In the genomic region with DNA sequence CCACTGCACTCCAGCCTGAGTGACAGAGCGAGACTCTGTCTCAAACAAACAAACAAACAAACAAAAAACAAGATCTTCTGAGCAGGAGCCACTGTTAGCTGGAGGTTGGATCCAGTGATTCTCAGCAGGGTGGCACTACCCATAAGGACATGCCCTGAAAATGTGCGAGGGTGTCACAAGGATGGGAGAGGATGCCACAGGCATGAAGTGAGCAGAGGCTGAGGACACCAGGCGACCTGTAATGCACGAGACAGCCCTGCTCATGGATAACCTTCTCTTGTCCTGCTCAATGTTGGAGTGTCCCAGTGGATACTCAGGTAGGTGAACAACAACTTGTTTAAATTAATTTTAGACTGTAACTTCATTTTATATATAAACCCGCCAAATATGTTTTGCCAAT, we compare ENCODE assay signal across 20 cellular contexts.
A peak's percentile ranks its signal among the peaks of the same experiment; 100 is the strongest.
DNase-seq lines count a peak whose midpoint lies in the region; ATAC-seq and TF ChIP-seq lines count a peak whose summit lies in the region.
"Had no signal": no experiment of that assay in that cellular context is flagged by ENCODE, and none has a peak within 500 bp of the region (broad histone marks: within the 10 kb centered on the region; RNA-seq: fewer than 3 reads in every experiment).

No MANE protein-coding gene starts in this region.

- no peak overlapping the region for H3K14ac ChIP-seq in trophoblast cell (ENCODE audit: low read length)

- no peak overlapping the region for H2BK120ac ChIP-seq in trophoblast cell (ENCODE audit: insufficient read depth, low read length, poor library complexity)

- no peak overlapping the region for H4K8ac ChIP-seq in trophoblast cell (ENCODE audit: low read depth, low read length)

- H3K4me3 ChIP-seq in RWPE2 (ENCODE audit: severe bottlenecking), result no peak overlapping the region
- H3K4me3 ChIP-seq in trophoblast cell (ENCODE audit: low read depth, low read length), result peak overlapping the region; percentile 53
- H3K4me3 ChIP-seq in transverse colon, result no peak overlapping the region
- H3K4me3 ChIP-seq in mucosa of descending colon, result no peak overlapping the region
- H3K4me3 ChIP-seq: BLaER1, GM12878, GM23338 had no signal

- H3K9me3 ChIP-seq in RWPE2 (ENCODE audit: severe bottlenecking), result peaks cover 8% of the 10 kb centered on the region
- peaks cover 2% of the 10 kb centered on the region for H3K9me3 ChIP-seq in trophoblast cell (ENCODE audit: insufficient read depth, low read depth, low read length)
- no peaks in the 10 kb centered on the region for H3K9me3 ChIP-seq in transverse colon
- H3K9me3 ChIP-seq in mucosa of descending colon, result no peaks in the 10 kb centered on the region
- H3K9me3 ChIP-seq: BLaER1 had no signal

- in situ Hi-C loops in transverse colon (cut with MboI; ENCODE audit: low pct_ligation_motif_present in 1 of 4, low pct_unique_long_range_greater_than_20kb in 1 of 4, low sequenced_read_pairs in 3 of 4), result no loop called here

- H3K27me3 Mint-ChIP-seq in WTC11 (ENCODE audit: low read depth), result no peaks in the 10 kb centered on the region; the same call in 1 of the 2 replicates
- H3K27me3 Mint-ChIP-seq in stimulated activated memory B cell treated with anti-CD40 and anti-IgM and Interleukin-4, amounts not matched to agents 10 μg/mL and 1 μg/mL and 100 μg/mL, for 72 hours, result peaks cover 28% of the 10 kb centered on the region

- no peak overlapping the region for H3K4ac ChIP-seq in trophoblast cell (ENCODE audit: low read depth, low read length)

- H3K27ac ChIP-seq in RWPE2 (ENCODE audit: poor library complexity, severe bottlenecking) (no peak overlapping the region), trophoblast cell (ENCODE audit: low read depth, low read length) (no peak overlapping the region), transverse colon (no peak overlapping the region)
- H3K27ac ChIP-seq: BLaER1, C4-2B had no signal

- no peaks in the 10 kb centered on the region for H3K79me2 ChIP-seq in trophoblast cell (ENCODE audit: control insufficient read depth, insufficient read depth, low read length, poor library complexity)

- CTCF ChIA-PET in WTC11 (lab: Charles Lee), result interaction anchor here (1.4 to 1.7 kb wide), 3 partner anchors 11 to 129 kb away, joined by 4 to 6 read pairs (median 4); no protein-coding TSS in a partner anchor

- no peak overlapping the region for H4K12ac ChIP-seq in trophoblast cell (ENCODE audit: low read depth, low read length)

- no peak overlapping the region for H3K4me3 Mint-ChIP-seq in WTC11
- no peak overlapping the region for H3K4me3 Mint-ChIP-seq in stimulated activated memory B cell treated with anti-CD40 and anti-IgM and Interleukin-4, amounts not matched to agents 10 μg/mL and 1 μg/mL and 100 μg/mL, for 72 hours
- H3K4me3 Mint-ChIP-seq: B cell; CD4-positive, CD25-positive, alpha-beta regulatory T cell; CD8-positive, alpha-beta T cell; GM23338; H9 had no signal

- no peak overlapping the region for H2AK5ac ChIP-seq in trophoblast cell (ENCODE audit: low read length)

- H2BK12ac ChIP-seq in trophoblast cell (ENCODE audit: low read length), result no peak overlapping the region

- H2AFZ ChIP-seq in trophoblast cell (ENCODE audit: insufficient read depth, low read length, poor library complexity), result no peak overlapping the region
- H2AFZ ChIP-seq: GM23338 had no signal

- no peaks in the 10 kb centered on the region for H3K36me3 Mint-ChIP-seq in WTC11
- H3K36me3 Mint-ChIP-seq in stimulated activated memory B cell treated with anti-CD40 and anti-IgM and Interleukin-4, amounts not matched to agents 10 μg/mL and 1 μg/mL and 100 μg/mL, for 72 hours, result no peaks in the 10 kb centered on the region
- H3K36me3 Mint-ChIP-seq: CD8-positive, alpha-beta T cell had no signal

- no peak overlapping the region for H3K4me2 ChIP-seq in trophoblast cell (ENCODE audit: low read length)
- H3K4me2 ChIP-seq: BLaER1, GM23338 had no signal

- H2BK5ac ChIP-seq in trophoblast cell (ENCODE audit: low read depth, low read length, poor library complexity), result no peak overlapping the region

- peak overlapping the region; percentile 53; the same call in 1 of the 2 replicates for H3K27ac Mint-ChIP-seq in WTC11
- no peak overlapping the region for H3K27ac Mint-ChIP-seq in stimulated activated memory B cell treated with anti-CD40 and anti-IgM and Interleukin-4, amounts not matched to agents 10 μg/mL and 1 μg/mL and 100 μg/mL, for 72 hours
- H3K27ac Mint-ChIP-seq: B cell; CD8-positive, alpha-beta T cell; GM23338 had no signal

- intact Hi-C loops in transverse colon (cut with DNase I; ENCODE audit: low total_unique reads) (no loop called here), mucosa of descending colon (cut with DNase I, micrococcal nuclease) (no loop called here)

- no peaks in the 10 kb centered on the region for H3K27me3 ChIP-seq in RWPE2 (ENCODE audit: insufficient read depth, poor library complexity, severe bottlenecking)
- H3K27me3 ChIP-seq in trophoblast cell (ENCODE audit: insufficient read depth, low read length), result no peaks in the 10 kb centered on the region
- no peaks in the 10 kb centered on the region for H3K27me3 ChIP-seq in transverse colon
- H3K27me3 ChIP-seq: BLaER1 had no signal

- no peaks in the 10 kb centered on the region for H3K79me1 ChIP-seq in trophoblast cell (ENCODE audit: low read length)

- peak; percentile 70 for DNase-seq in RWPE2 (ENCODE audit: low spot score)
- DNase-seq in WTC11 (ENCODE audit: low spot score), result no peak
- no peak for DNase-seq in trophoblast cell
- DNase-seq in transverse colon, result no peak
- DNase-seq in mucosa of descending colon, result no peak
- DNase-seq: Caco-2; CD4-positive, CD25-positive, alpha-beta regulatory T cell; CD8-positive, alpha-beta T cell; DMS153; DMS79; EL; GDM1; H9 had no signal

- POLR2A ChIA-PET in WTC11 (lab: Charles Lee), result no interaction called here

- peaks cover 20% of the 10 kb centered on the region for H3K4me1 Mint-ChIP-seq in WTC11
- H3K4me1 Mint-ChIP-seq in stimulated activated memory B cell treated with anti-CD40 and anti-IgM and Interleukin-4, amounts not matched to agents 10 μg/mL and 1 μg/mL and 100 μg/mL, for 72 hours, result no peaks in the 10 kb centered on the region
- H3K4me1 Mint-ChIP-seq: B cell; CD4-positive, CD25-positive, alpha-beta regulatory T cell had no signal

- no peak overlapping the region for H3K18ac ChIP-seq in trophoblast cell (ENCODE audit: low read length)

- H3K9me3 Mint-ChIP-seq in WTC11, result peaks cover 12% of the 10 kb centered on the region
- H3K9me3 Mint-ChIP-seq in stimulated activated memory B cell treated with anti-CD40 and anti-IgM and Interleukin-4, amounts not matched to agents 10 μg/mL and 1 μg/mL and 100 μg/mL, for 72 hours, result peaks cover 4% of the 10 kb centered on the region
- H3K9me3 Mint-ChIP-seq: CD8-positive, alpha-beta T cell had no signal

- no peaks in the 10 kb centered on the region for H3K36me3 ChIP-seq in RWPE2 (ENCODE audit: low read depth)
- H3K36me3 ChIP-seq in trophoblast cell (ENCODE audit: control insufficient read depth in 1 of 2, insufficient read depth in 2 of 2, low read length in 2 of 2), result no peaks in the 10 kb centered on the region
- H3K36me3 ChIP-seq in transverse colon, result no peaks in the 10 kb centered on the region
- no peaks in the 10 kb centered on the region for H3K36me3 ChIP-seq in mucosa of descending colon (ENCODE audit: low read depth)
- H3K36me3 ChIP-seq: BLaER1 had no signal

- no peak overlapping the region for H4K91ac ChIP-seq in trophoblast cell (ENCODE audit: low read depth, low read length)

- H3K4me1 ChIP-seq in RWPE2 (ENCODE audit: insufficient read depth, poor library complexity, severe bottlenecking) (no peaks in the 10 kb centered on the region), trophoblast cell (ENCODE audit: control insufficient read depth in 1 of 2, insufficient read depth in 2 of 2, low read length in 2 of 2) (no peaks in the 10 kb centered on the region), transverse colon (peaks cover 2 to 20% (median 5%) of the 10 kb centered on the region in 4 donors), mucosa of descending colon (ENCODE audit: low read depth) (no peaks in the 10 kb centered on the region)
- H3K4me1 ChIP-seq: BLaER1, Caco-2 had no signal

- no peak overlapping the region for H3K9ac ChIP-seq in trophoblast cell (ENCODE audit: low read length)
- H3K9ac ChIP-seq: BLaER1 had no signal

- no peak for TF ChIP-seq POLR2A in transverse colon (IDR thresholded peaks at IDR 0.05)

- peak overlapping the region; percentile 66 for H3K23ac ChIP-seq in trophoblast cell (ENCODE audit: low read length)

- TF ChIP-seq EP300 in transverse colon (IDR thresholded peaks at IDR 0.05; ENCODE audit: low read depth), result no peak

- TF ChIP-seq CTCF in RWPE2 (IDR thresholded peaks at IDR 0.05; ENCODE audit: poor library complexity, severe bottlenecking) (no peak), WTC11 (IDR thresholded peaks at IDR 0.05) (no peak), transverse colon (IDR thresholded peaks at IDR 0.05) (no peak), mucosa of descending colon (IDR thresholded peaks at IDR 0.05) (no peak)

- no peak for ATAC-seq in RWPE2 (ENCODE audit: low read depth)
- no peak for ATAC-seq in WTC11
- ATAC-seq in stimulated activated memory B cell treated with anti-CD40 and anti-IgM and Interleukin-4, amounts not matched to agents 10 μg/mL and 1 μg/mL and 100 μg/mL, for 72 hours, result no peak
- ATAC-seq in mucosa of descending colon, result no peak
- ATAC-seq: CD8-positive, alpha-beta T cell; GM12878; GM23338; HCT116 had no signal

- WGBS in trophoblast cell (ENCODE audit: extremely low coverage, insufficient coverage, insufficient read length), result no CpG with 5 or more reads among the region's 5 CpGs
- 82 to 83% methylated on average over 1 to 5 of the region's 5 CpGs for WGBS in transverse colon (ENCODE audit: low coverage in 1 of 2), 2 donors

TF ChIP-seq in WTC11, 78 proteins besides CTCF, POLR2A, EP300 and RAD21:
- no peak for TF ChIP-seq NR1H2 (CRISPR knock-in tag; IDR thresholded peaks at IDR 0.05)
- no peak for TF ChIP-seq NFE2L1 (CRISPR knock-in tag; IDR thresholded peaks at IDR 0.05)
- TF ChIP-seq NFYB (CRISPR knock-in tag; conservative IDR thresholded peaks at IDR 0.05; ENCODE audit: low read depth), result no peak
- TF ChIP-seq HMGA2 (CRISPR knock-in tag; IDR thresholded peaks at IDR 0.05), result no peak
- TF ChIP-seq GRHL2 (CRISPR knock-in tag; IDR thresholded peaks at IDR 0.05; ENCODE audit: insufficient replicate concordance, severe bottlenecking), result no peak
- TF ChIP-seq, protein P1, sequence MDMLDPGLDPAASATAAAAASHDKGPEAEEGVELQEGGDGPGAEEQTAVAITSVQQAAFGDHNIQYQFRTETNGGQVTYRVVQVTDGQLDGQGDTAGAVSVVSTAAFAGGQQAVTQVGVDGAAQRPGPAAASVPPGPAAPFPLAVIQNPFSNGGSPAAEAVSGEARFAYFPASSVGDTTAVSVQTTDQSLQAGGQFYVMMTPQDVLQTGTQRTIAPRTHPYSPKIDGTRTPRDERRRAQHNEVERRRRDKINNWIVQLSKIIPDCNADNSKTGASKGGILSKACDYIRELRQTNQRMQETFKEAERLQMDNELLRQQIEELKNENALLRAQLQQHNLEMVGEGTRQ (CRISPR knock-in tag; IDR thresholded peaks at IDR 0.05), result no peak
- TF ChIP-seq RELA (CRISPR knock-in tag; IDR thresholded peaks at IDR 0.05; ENCODE audit: borderline replicate concordance), result no peak
- TF ChIP-seq GABPB1 (CRISPR knock-in tag; IDR thresholded peaks at IDR 0.05), result no peak
